Comparison of ENCODE assay signal across 22 cellular contexts in genomic region chr3:37820213-37820612, GRCh38.
"Had no signal": no experiment of that assay in that cellular context is flagged by ENCODE, and none has a peak within 500 bp of the region (broad histone marks: within the 10 kb centered on the region; RNA-seq: fewer than 3 reads in every experiment).

No MANE protein-coding gene starts in this region.

- H3K4me3 ChIP-seq: colonic mucosa, lower lobe of right lung, right lobe of liver, spleen, thoracic aorta had no signal

- H3K27ac ChIP-seq: colonic mucosa, lower lobe of right lung, right lobe of liver, spleen had no signal

- DNase-seq: caudate nucleus; colonic mucosa; dermis blood vessel endothelial cell; erythroblast; foreskin melanocyte; islet precursor cell; lower lobe of right lung; midbrain; naive B cell; posterior cingulate gyrus; right lobe of liver; spleen; stimulated activated CD4-positive, alpha-beta T cell treated with anti-CD3 and anti-CD28 coated beads, Interleukin-15, amount 100 ng/mL, for 24 hours; stimulated activated CD4-positive, alpha-beta T cell treated with anti-CD3 and anti-CD28 coated beads, Interleukin-1b, Interleukin-23, amount 100 ng/mL, for 48 hours; stimulated activated CD4-positive, alpha-beta T cell treated with anti-CD3 and anti-CD28 coated beads, Interleukin-4, amount 100 ng/mL, for 24 hours; stimulated activated naive CD8-positive, alpha-beta T cell treated with anti-CD3 and anti-CD28 coated beads, Interleukin-15, amount 100 ng/mL, for 72 hours; substantia nigra; trophoblast cell had no signal

- H3K9me3 ChIP-seq: colonic mucosa, lower lobe of right lung, right lobe of liver, spleen, thoracic aorta had no signal

- FAIRE-seq: endothelial cell of umbilical vein had no signal

- H3K36me3 ChIP-seq: colonic mucosa, right lobe of liver had no signal

- H3K27me3 ChIP-seq: colonic mucosa, right lobe of liver, spleen had no signal

- ATAC-seq: left lobe of liver; lower lobe of right lung; right lobe of liver; stimulated activated memory B cell treated with anti-CD40 and anti-IgM and Interleukin-4, amounts not matched to agents 10 μg/mL and 1 μg/mL and 100 μg/mL, for 72 hours; stimulated activated naive CD8-positive, alpha-beta T cell treated with anti-CD3 and anti-CD28 coated beads, Interleukin-15, amount 100 ng/mL, for 72 hours had no signal

- H3K4me1 ChIP-seq: colonic mucosa, lower lobe of right lung, right lobe of liver had no signal
